ENCODE assay signal across 7 cellular contexts in the genomic region with DNA sequence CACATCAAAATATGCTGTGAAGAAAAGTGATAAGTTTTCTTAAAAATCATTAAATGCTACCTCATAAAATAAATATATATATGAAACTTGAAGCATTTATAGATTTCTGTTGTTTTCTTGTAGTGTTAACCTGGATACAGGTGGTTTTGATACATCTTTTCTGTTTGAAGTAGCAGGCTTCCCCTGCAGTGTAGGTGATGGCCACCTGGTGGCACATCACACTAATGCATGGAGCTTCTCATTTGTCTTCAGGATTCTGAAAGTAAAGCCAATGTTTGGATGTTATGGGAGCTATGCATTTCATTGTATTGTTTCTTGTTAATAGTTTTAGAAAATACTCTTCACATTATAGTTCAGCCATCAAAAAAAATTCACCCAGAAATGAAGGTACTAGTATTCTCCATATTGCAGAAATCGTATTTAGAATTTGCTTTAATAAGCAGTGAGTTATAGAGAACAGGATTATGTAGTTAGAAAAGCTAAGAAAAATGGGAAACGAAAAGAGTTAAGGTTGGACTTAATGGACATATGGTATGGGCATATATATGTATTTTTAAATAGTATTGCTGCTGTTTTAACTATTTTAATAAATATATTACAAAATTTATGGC. TPM values are rescaled to one million over a fixed set of nuclear protein-coding genes. Genes with fewer than 3 reads are reported as not detected.
DNase-seq lines count a peak whose midpoint lies in the region; ATAC-seq and TF ChIP-seq lines count a peak whose summit lies in the region.

No MANE protein-coding gene starts in this region.

- H3K4me2 ChIP-seq in OCI-LY7 (ENCODE audit: low read length) (no peak overlapping the region), parathyroid adenoma (ENCODE audit: low read length) (no peak overlapping the region)

- H2AFZ ChIP-seq in OCI-LY7 (ENCODE audit: low read length) (no peak overlapping the region), parathyroid adenoma (no peak overlapping the region)

- H3K36me3 Mint-ChIP-seq in T-helper 2 cell treated with Interferon-gamma antibody and Interleukin-4, amounts not matched to agents 5 μg/mL and 100 μg/mL, for 36 hours (ENCODE audit: low read depth) = peaks cover 24% of the 10 kb centered on the region

- no peaks in the 10 kb centered on the region for H3K9me3 Mint-ChIP-seq in T-helper 2 cell treated with Interferon-gamma antibody and Interleukin-4, amounts not matched to agents 5 μg/mL and 100 μg/mL, for 36 hours

- H3K36me3 ChIP-seq in OCI-LY7 (ENCODE audit: insufficient read depth, low read length) (peaks cover 40% of the 10 kb centered on the region), parathyroid adenoma (ENCODE audit: control insufficient read depth, insufficient read depth, low read length) (no peaks in the 10 kb centered on the region)

- in situ Hi-C loops in G401 (cut with HindIII; ENCODE audit: low sequenced_read_pairs) = no loop called here

- H3K79me2 ChIP-seq in OCI-LY7 (ENCODE audit: insufficient read depth, low read depth, low read length) (no peaks in the 10 kb centered on the region), parathyroid adenoma (no peaks in the 10 kb centered on the region)

- no TSS peak for BruUV-seq in OCI-LY7 (replicated peaks; lab: Mats Ljungman, UMichigan)

- ATAC-seq in GM19397 (IDR thresholded peaks at IDR 0.05; ENCODE audit: unreplicated experiment) (peak; percentile 64), HG03432 (IDR thresholded peaks at IDR 0.05; ENCODE audit: unreplicated experiment) (peak; percentile 86)

- POLR2A ChIA-PET in OCI-LY7 (lab: Charles Lee) = interaction anchor here (0.6 to 1.2 kb wide), 3 partner anchors 12 to 562 kb away, joined by 3 to 4 read pairs (median 3); no protein-coding TSS in a partner anchor

- H4K20me1 ChIP-seq in OCI-LY7 (ENCODE audit: insufficient read depth, low read length) = no peaks in the 10 kb centered on the region

- H3K9ac ChIP-seq in parathyroid adenoma = no peak overlapping the region

- peaks cover 9% of the 10 kb centered on the region for H3K4me1 Mint-ChIP-seq in T-helper 2 cell treated with Interferon-gamma antibody and Interleukin-4, amounts not matched to agents 5 μg/mL and 100 μg/mL, for 36 hours (ENCODE audit: low read depth)

- H3K9me2 ChIP-seq in OCI-LY7 (ENCODE audit: insufficient read depth, low read length) = no peaks in the 10 kb centered on the region

- H3K4me1 ChIP-seq in OCI-LY7 (ENCODE audit: insufficient read depth, low read length, poor library complexity, severe bottlenecking) = no peaks in the 10 kb centered on the region
- H3K4me1 ChIP-seq in parathyroid adenoma = no peaks in the 10 kb centered on the region

- peak; percentile 76 for TF ChIP-seq CTCF in OCI-LY7 (conservative IDR thresholded peaks at IDR 0.05; ENCODE audit: low read length)
- TF ChIP-seq CTCF in parathyroid adenoma (IDR thresholded peaks at IDR 0.05) = peak; percentile 14

- H3K27me3 Mint-ChIP-seq in T-helper 2 cell treated with Interferon-gamma antibody and Interleukin-4, amounts not matched to agents 5 μg/mL and 100 μg/mL, for 36 hours (ENCODE audit: low read depth) = no peaks in the 10 kb centered on the region

- H3K27ac ChIP-seq in OCI-LY7 (ENCODE audit: low read depth, low read length, poor library complexity, severe bottlenecking) (no peak overlapping the region), parathyroid adenoma (no peak overlapping the region)

- H3K4me3 Mint-ChIP-seq in T-helper 2 cell treated with Interferon-gamma antibody and Interleukin-4, amounts not matched to agents 5 μg/mL and 100 μg/mL, for 36 hours = no peak overlapping the region

- intact Hi-C loops in OCI-LY7 (cut with micrococcal nuclease; ENCODE audit: unreplicated experiment) = no loop called here

- H3K4me3 ChIP-seq in OCI-LY7 (ENCODE audit: low read depth, low read length, poor library complexity, severe bottlenecking) (no peak overlapping the region), parathyroid adenoma (ENCODE audit: low read depth, low read length) (no peak overlapping the region)

- H3K27ac Mint-ChIP-seq in T-helper 2 cell treated with Interferon-gamma antibody and Interleukin-4, amounts not matched to agents 5 μg/mL and 100 μg/mL, for 36 hours = no peak overlapping the region

- no peaks in the 10 kb centered on the region for H3K27me3 ChIP-seq in parathyroid adenoma (ENCODE audit: control insufficient read depth, insufficient read depth, low read length)

- H3K9me3 ChIP-seq in OCI-LY7 (ENCODE audit: low read length) = no peaks in the 10 kb centered on the region
- no peaks in the 10 kb centered on the region for H3K9me3 ChIP-seq in parathyroid adenoma (ENCODE audit: control insufficient read depth, low read length)

- DNase-seq in G401 (ENCODE audit: low spot score) (peak; percentile 47), OCI-LY7 (ENCODE audit: low spot score) (peak; percentile 39), dermis blood vessel endothelial cell (peak; percentile 67)
- DNase-seq in T-helper 2 cell treated with Interferon-gamma antibody and Interleukin-4, amounts not matched to agents 5 μg/mL and 100 μg/mL, for 36 hours (ENCODE audit: low spot score) = no peak

- CTCF ChIA-PET in OCI-LY7 (lab: Charles Lee; ENCODE audit: unreplicated experiment) = no interaction called here

RNA-seq across cellular contexts. Expression of gene GPR180, which starts 18.7 kb away (rescaled TPM):
- 5.2 and 7.9 TPM in 2 replicates for total RNA-seq in G401 (2014; rRNA removed; shearing (Covaris generic))
- total RNA-seq in OCI-LY7 (2014; rRNA removed; shearing (Covaris generic)) = 3.7 and 3.9 TPM in 2 replicates
- total RNA-seq in OCI-LY7 (2022) (4.1 and 4.7 TPM in 2 replicates), dermis blood vessel endothelial cell (10.9 and 13.4 TPM in 2 replicates)

RNA-seq across cellular contexts. Expression of gene TGDS, which starts 24.4 kb away (rescaled TPM):
- total RNA-seq in G401 (2014; rRNA removed; shearing (Covaris generic)) = 20.4 and 34.4 TPM in 2 replicates
- total RNA-seq in OCI-LY7 (2014; rRNA removed; shearing (Covaris generic)) = 8.0 and 8.8 TPM in 2 replicates
- total RNA-seq in OCI-LY7 (2022) (7.1 and 7.7 TPM in 2 replicates), dermis blood vessel endothelial cell (13.1 and 15.0 TPM in 2 replicates)
